ENCODE assay signal across 8 cellular contexts in the genomic region with DNA sequence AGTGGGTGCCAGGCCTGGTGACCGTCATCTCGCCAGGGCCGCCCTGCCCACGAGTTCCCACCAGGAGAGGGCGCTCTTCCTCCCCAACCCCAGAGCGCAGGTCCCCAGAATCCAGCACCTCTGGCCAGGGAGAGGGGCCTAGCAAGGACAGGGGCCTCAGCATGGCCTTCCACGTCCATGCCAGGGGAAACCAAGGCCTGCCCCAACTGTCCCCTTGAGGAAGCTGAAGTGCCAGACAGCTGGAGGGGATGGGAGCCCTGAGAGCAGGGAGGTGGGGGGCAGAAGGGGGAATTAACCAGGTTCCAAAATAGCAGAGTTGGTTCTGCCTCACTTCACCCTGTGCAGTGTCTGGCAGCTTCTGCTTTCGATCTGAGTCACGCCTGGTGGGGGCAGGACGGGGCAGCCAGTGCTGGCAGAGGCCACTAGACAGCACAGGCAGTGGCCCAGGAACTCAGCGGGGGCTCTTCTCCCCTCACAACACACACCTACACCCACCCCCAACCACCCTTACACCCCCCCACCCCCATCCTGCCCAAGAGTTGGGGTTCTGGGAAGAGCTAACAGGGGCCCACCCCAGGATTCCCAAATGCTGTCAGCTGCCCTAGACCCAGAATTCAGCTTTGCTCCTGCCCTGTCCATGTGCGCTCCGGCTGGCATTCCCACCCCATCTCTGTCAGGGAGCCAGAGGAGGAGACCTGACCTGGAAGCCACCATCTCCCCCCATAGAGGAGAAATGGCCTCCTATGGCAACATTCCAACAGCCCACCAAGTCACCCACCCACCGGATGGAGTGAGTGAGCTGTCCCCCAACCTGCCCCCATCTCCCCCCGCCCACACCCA. TPM values are rescaled to one million over a fixed set of nuclear protein-coding genes. Genes with fewer than 3 reads are reported as not detected.
DNase-seq lines count a peak whose midpoint lies in the region; ATAC-seq, FAIRE-seq and TF ChIP-seq lines count a peak whose summit lies in the region.

No MANE protein-coding gene starts in this region.

- H3K27me3 Mint-ChIP-seq in activated CD8-positive, alpha-beta memory T cell treated with anti-CD3 and anti-CD28 coated beads, Interleukin-2, amount 10 ng/mL, durations not matched to agents 7 days and 5 days: no peaks in the 10 kb centered on the region
- no peaks in the 10 kb centered on the region for H3K27me3 Mint-ChIP-seq in naive B cell

- H3K9me3 ChIP-seq in subcutaneous abdominal adipose tissue (ENCODE audit: control insufficient read depth in 5 of 5, low read length in 5 of 5): no peaks in the 10 kb centered on the region

- TF ChIP-seq POLR2A in erythroblast (IDR thresholded peaks at IDR 0.05; ENCODE audit: low read length): no peak

- peak; percentile 62 for ATAC-seq in HG02870 (IDR thresholded peaks at IDR 0.05; ENCODE audit: unreplicated experiment)
- ATAC-seq in activated CD8-positive, alpha-beta memory T cell treated with anti-CD3 and anti-CD28 coated beads, Interleukin-2, amount 10 ng/mL, durations not matched to agents 7 days and 5 days: peak; percentile 92
- ATAC-seq in naive B cell (ENCODE audit: low read depth in 2 of 2): peak; percentile 93

- no peaks in the 10 kb centered on the region for H3K27me3 ChIP-seq in ACC112 (ENCODE audit: insufficient read depth, low read length)
- no peaks in the 10 kb centered on the region for H3K27me3 ChIP-seq in subcutaneous abdominal adipose tissue (ENCODE audit: control insufficient read depth in 5 of 5, insufficient read depth in 4 of 5, low read length in 5 of 5)

- H2AFZ ChIP-seq in ACC112 (ENCODE audit: low read length, unreplicated experiment): no peak overlapping the region

- H3K27ac ChIP-seq in ACC112 (ENCODE audit: low read depth, low read length): peak overlapping the region; percentile 13; the same call in 1 of the 2 replicates
- H3K27ac ChIP-seq in subcutaneous abdominal adipose tissue (ENCODE audit: low read depth, low read length): peak overlapping the region; percentile 68

- H3K36me3 ChIP-seq in ACC112 (ENCODE audit: insufficient read depth, low read length) (no peaks in the 10 kb centered on the region), subcutaneous abdominal adipose tissue (ENCODE audit: control insufficient read depth in 5 of 5, insufficient read depth in 5 of 5, low read length in 5 of 5) (peaks cover 0 to 9% (median 7%) of the 10 kb centered on the region in 5 donors)

- peaks cover 2% of the 10 kb centered on the region for H3K36me3 Mint-ChIP-seq in activated CD8-positive, alpha-beta memory T cell treated with anti-CD3 and anti-CD28 coated beads, Interleukin-2, amount 10 ng/mL, durations not matched to agents 7 days and 5 days
- H3K36me3 Mint-ChIP-seq in naive B cell: peaks cover 4 to 12% of the 10 kb centered on the region in 2 donors

- H3K4me3 Mint-ChIP-seq in activated CD8-positive, alpha-beta memory T cell treated with anti-CD3 and anti-CD28 coated beads, Interleukin-2, amount 10 ng/mL, durations not matched to agents 7 days and 5 days: no peak overlapping the region
- H3K4me3 Mint-ChIP-seq in naive B cell: peak overlapping the region; percentile 74 to 95 (median 90)

- peak; percentile 98 for FAIRE-seq in GM18507 (lab: Jason Lieb, UNC)

- H3K4me1 ChIP-seq in ACC112 (ENCODE audit: control insufficient read depth, insufficient read depth, low read length, unreplicated experiment): peaks cover 19% of the 10 kb centered on the region
- peaks cover 10 to 61% (median 55%) of the 10 kb centered on the region in 5 donors for H3K4me1 ChIP-seq in subcutaneous abdominal adipose tissue (ENCODE audit: control insufficient read depth in 5 of 5, insufficient read depth in 5 of 5, low read length in 5 of 5)

- H3K79me2 ChIP-seq in ACC112 (ENCODE audit: control insufficient read depth, insufficient read depth, low read length, unreplicated experiment): no peaks in the 10 kb centered on the region

- peaks cover 33% of the 10 kb centered on the region for H3K4me1 Mint-ChIP-seq in activated CD8-positive, alpha-beta memory T cell treated with anti-CD3 and anti-CD28 coated beads, Interleukin-2, amount 10 ng/mL, durations not matched to agents 7 days and 5 days
- H3K4me1 Mint-ChIP-seq in naive B cell: peaks cover 81 to 97% (median 95%) of the 10 kb centered on the region in 3 donors

- H3K27ac Mint-ChIP-seq in activated CD8-positive, alpha-beta memory T cell treated with anti-CD3 and anti-CD28 coated beads, Interleukin-2, amount 10 ng/mL, durations not matched to agents 7 days and 5 days: peak overlapping the region; percentile 67
- H3K27ac Mint-ChIP-seq in naive B cell: peak overlapping the region; percentile 97 to 99 (median 98)

- peak overlapping the region in 3 of 5 donors; percentile 22 to 60 (median 54) for H3K9ac ChIP-seq in subcutaneous abdominal adipose tissue (ENCODE audit: low read length in 5 of 5)

- peak; percentile 85 for DNase-seq in GM18507 (ENCODE audit: extremely low spot score, insufficient read length, low read depth)
- DNase-seq in NCI-H460 (ENCODE audit: extremely low read depth, low read depth): peak; percentile 49
- DNase-seq in activated CD8-positive, alpha-beta memory T cell treated with anti-CD3 and anti-CD28 coated beads, Interleukin-2, amount 10 ng/mL, durations not matched to agents 7 days and 5 days: peak; percentile 85
- peak; percentile 64 to 78 for DNase-seq in erythroblast (lab: John Stamatoyannopoulos, UW)
- peak; percentile 91 for DNase-seq in naive B cell

- H3K4me3 ChIP-seq in ACC112 (ENCODE audit: low read depth, low read length) (no peak overlapping the region), subcutaneous abdominal adipose tissue (ENCODE audit: low read depth in 1 of 5, low read length in 5 of 5) (no peak overlapping the region)

- CTCF ChIA-PET in activated CD8-positive, alpha-beta memory T cell treated with anti-CD3 and anti-CD28 coated beads, Interleukin-2, amount 10 ng/mL, durations not matched to agents 7 days and 5 days (lab: Charles Lee): interaction anchor here (0.6 to 5.5 kb wide), 18 partner anchors 10 to 338 kb away, joined by 3 to 34 read pairs (median 5); no protein-coding TSS in a partner anchor

- no peaks in the 10 kb centered on the region for H3K9me3 Mint-ChIP-seq in activated CD8-positive, alpha-beta memory T cell treated with anti-CD3 and anti-CD28 coated beads, Interleukin-2, amount 10 ng/mL, durations not matched to agents 7 days and 5 days (ENCODE audit: low read depth)
- H3K9me3 Mint-ChIP-seq in naive B cell: no peaks in the 10 kb centered on the region

RNA-seq across cellular contexts. Expression of a gene that starts 29.2 kb away (rescaled TPM):
- total RNA-seq in NCI-H460 (2014; rRNA removed; shearing (Covaris generic)): 3.1 and 4.6 TPM in 2 replicates
- 6.2 and 8.2 TPM in 2 replicates for polyA plus RNA-seq in NCI-H460 (2014; cell fraction: nucleus; rRNA removed)
- 10 to 100 TPM; 14.5 to 15.8 TPM for total RNA-seq in activated CD8-positive, alpha-beta memory T cell treated with anti-CD3 and anti-CD28 coated beads, Interleukin-2, amount 10 ng/mL, durations not matched to agents 7 days and 5 days
- polyA plus RNA-seq in naive B cell (ENCODE audit: low read depth in 6 of 6): 100 to 1,000 TPM in 1 of 6 donors, 10 to 100 TPM in 5; 52.3 to 145 (median 72.6) TPM

RNA-seq across cellular contexts. Expression of a gene that starts 41.0 kb away (rescaled TPM):
- total RNA-seq in NCI-H460 (2014; rRNA removed; shearing (Covaris generic)): not detected in 2 replicates
- not detected in 2 replicates for polyA plus RNA-seq in NCI-H460 (2014; cell fraction: nucleus; rRNA removed)
- not detected for total RNA-seq in activated CD8-positive, alpha-beta memory T cell treated with anti-CD3 and anti-CD28 coated beads, Interleukin-2, amount 10 ng/mL, durations not matched to agents 7 days and 5 days
- polyA plus RNA-seq in naive B cell (ENCODE audit: low read depth in 6 of 6): not detected
